ENCODE assay signal across 2 cellular contexts in genomic region chr15:82091636-82092140, GRCh38.
A peak's percentile ranks its signal among the peaks of the same experiment; 100 is the strongest.
TF ChIP-seq lines count a peak whose summit lies in the region.

No MANE protein-coding gene starts in this region.

TF ChIP-seq in HEK293, 187 proteins besides CTCF, POLR2A, EP300 and RAD21:
- no peak for TF ChIP-seq ZNF549 (tag by site-specific recombination; IDR thresholded peaks at IDR 0.05)
- TF ChIP-seq PRDM10 (tag by site-specific recombination; IDR thresholded peaks at IDR 0.05) = peak; percentile 72
TF ChIP-seq in HEK293: peak in this region for 1.

TF ChIP-seq in H1, 55 proteins besides CTCF, POLR2A, EP300 and RAD21:
- no peak for TF ChIP-seq RXRA (IDR thresholded peaks at IDR 0.05; ENCODE audit: insufficient read depth, low read depth, low read length)
- TF ChIP-seq GTF2F1 (IDR thresholded peaks at IDR 0.05; ENCODE audit: borderline replicate concordance, low read depth, low read length) = no peak
- TF ChIP-seq POU5F1 (IDR thresholded peaks at IDR 0.05; ENCODE audit: low read depth, low read length) = no peak
- no peak for TF ChIP-seq ATF2 (IDR thresholded peaks at IDR 0.05; ENCODE audit: low read length)
- no peak for TF ChIP-seq GABPA (IDR thresholded peaks at IDR 0.05; ENCODE audit: borderline replicate concordance, insufficient read depth, low read length)
- TF ChIP-seq POLR2AphosphoS5 (IDR thresholded peaks at IDR 0.05; ENCODE audit: low read depth, low read length) = no peak
- TF ChIP-seq SIX5 (IDR thresholded peaks at IDR 0.05; ENCODE audit: low read depth, low read length) = no peak
- TF ChIP-seq ASH2L (IDR thresholded peaks at IDR 0.05; ENCODE audit: low read length) = no peak
- no peak for TF ChIP-seq EZH2 (IDR thresholded peaks at IDR 0.05; ENCODE audit: low read depth, low read length, severe bottlenecking)
- no peak for TF ChIP-seq SAP30 (IDR thresholded peaks at IDR 0.05; ENCODE audit: insufficient read depth, insufficient replicate concordance, low read length)
- no peak for TF ChIP-seq HDAC6 (IDR thresholded peaks at IDR 0.05; ENCODE audit: low read depth, low read length)
- TF ChIP-seq ATF3 (IDR thresholded peaks at IDR 0.05; ENCODE audit: insufficient read depth, low read depth, low read length) = no peak
- TF ChIP-seq SP1 (IDR thresholded peaks at IDR 0.05; ENCODE audit: low read depth, low read length) = no peak
